9 cellular contexts compared by ENCODE assay signal in the genomic region with DNA sequence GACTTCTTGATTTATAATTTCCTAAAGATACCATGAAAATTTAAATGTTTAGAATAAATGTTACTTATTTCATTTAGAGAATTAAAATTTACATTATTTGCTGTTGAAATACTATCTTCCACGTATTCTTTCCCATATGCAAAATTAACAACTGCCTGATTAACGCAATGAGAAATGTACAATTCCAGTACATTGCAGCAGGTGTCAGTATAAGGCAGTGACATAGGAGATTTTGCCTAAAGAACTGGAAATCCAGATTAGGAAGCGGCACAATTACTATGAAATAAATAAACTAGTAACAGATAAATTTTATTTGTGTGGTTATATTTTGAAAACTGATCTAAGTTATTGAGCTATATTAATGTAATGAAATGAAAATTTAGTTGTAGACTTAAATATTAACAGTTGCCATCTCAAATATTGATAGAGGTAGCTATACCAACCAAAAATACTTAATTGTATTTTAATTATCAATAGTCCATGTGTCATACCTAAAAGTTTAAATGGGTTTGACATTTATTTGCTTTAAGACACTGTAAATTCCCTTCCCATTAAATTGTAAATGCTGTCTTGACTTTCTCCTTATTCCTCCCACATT.
DNase-seq lines count a peak whose midpoint lies in the region; ATAC-seq, FAIRE-seq and TF ChIP-seq lines count a peak whose summit lies in the region.
"Had no signal": no experiment of that assay in that cellular context is flagged by ENCODE, and none has a peak within 500 bp of the region (broad histone marks: within the 10 kb centered on the region; RNA-seq: fewer than 3 reads in every experiment).

No MANE protein-coding gene starts in this region.

- H3K27ac ChIP-seq in stomach: no peak overlapping the region

- 14 to 26% (median 23%) methylated on average over 3 of the region's 3 CpGs for WGBS in stomach, 5 donors

- H3K36me3 ChIP-seq in stomach: peaks cover 0 to 10% (median 9%) of the 10 kb centered on the region in 4 donors

- H3K4me1 ChIP-seq in stomach: peaks cover 0 to 33% (median 9%) of the 10 kb centered on the region in 4 donors

- TF ChIP-seq POLR2A in stomach (IDR thresholded peaks at IDR 0.05): no peak

- no peak overlapping the region for H3K4me3 ChIP-seq in stomach
- H3K4me3 ChIP-seq: BLaER1 treated with 17β-estradiol and CSF1 and Interleukin-3, amounts not matched to agents 10 nM and 100 nM had no signal

- TF ChIP-seq CTCF in stomach (IDR thresholded peaks at IDR 0.05): peak in 5 of 7 experiments; percentile 38 to 64 (median 63)

- ATAC-seq in HG03432 (IDR thresholded peaks at IDR 0.05; ENCODE audit: unreplicated experiment): no peak

- TF ChIP-seq EP300 in stomach (IDR thresholded peaks at IDR 0.05): no peak

- H3K9me3 ChIP-seq in stomach: no peaks in the 10 kb centered on the region
- H3K9me3 ChIP-seq: BLaER1 treated with 17β-estradiol and CSF1 and Interleukin-3, amounts not matched to agents 10 nM and 100 nM had no signal

- DNase-seq in NCI-H1436 (lab: John Stamatoyannopoulos, UW): peak; percentile 59
- no peak for DNase-seq in NCI-H1436 treated with DMSO at 0.1 percent for 48 hours (lab: John Stamatoyannopoulos, UW)
- DNase-seq in NCI-H1105 (lab: John Stamatoyannopoulos, UW): peak; percentile 50
- DNase-seq in germinal center (ENCODE audit: low spot score): peak; percentile 6
- DNase-seq in stomach: no peak
- DNase-seq in stimulated activated CD4-positive, alpha-beta T cell treated with anti-CD3 and anti-CD28 coated beads, Interleukin-4, amount 100 ng/mL, for 24 hours: no peak

- no peaks in the 10 kb centered on the region for H3K27me3 ChIP-seq in stomach
- H3K27me3 ChIP-seq: BLaER1 treated with 17β-estradiol and CSF1 and Interleukin-3, amounts not matched to agents 10 nM and 100 nM had no signal

- intact Hi-C loops in stomach (cut with DNase I; ENCODE audit: low total_unique reads): loop anchor here (10.0 kb wide), 1 partner anchor 1049 kb away; no protein-coding TSS in a partner anchor

- peak; percentile 86 for FAIRE-seq in TTC549 (lab: Jason Lieb, UNC)

Comparison
In these comparisons a context has a peak if more than half of its experiments do, and no peak if none do; other contexts are left out.
1. DNase-seq: peak in NCI-H1436 (single experiment), NCI-H1105 (single experiment) and germinal center (single experiment); none in NCI-H1436 treated with DMSO at 0.1 percent for 48 hours (single experiment), stomach (single experiment) and stimulated activated CD4-positive, alpha-beta T cell treated with anti-CD3 and anti-CD28 coated beads, Interleukin-4, amount 100 ng/mL, for 24 hours (single experiment).